2 cellular contexts compared by ENCODE assay signal in the genomic region with DNA sequence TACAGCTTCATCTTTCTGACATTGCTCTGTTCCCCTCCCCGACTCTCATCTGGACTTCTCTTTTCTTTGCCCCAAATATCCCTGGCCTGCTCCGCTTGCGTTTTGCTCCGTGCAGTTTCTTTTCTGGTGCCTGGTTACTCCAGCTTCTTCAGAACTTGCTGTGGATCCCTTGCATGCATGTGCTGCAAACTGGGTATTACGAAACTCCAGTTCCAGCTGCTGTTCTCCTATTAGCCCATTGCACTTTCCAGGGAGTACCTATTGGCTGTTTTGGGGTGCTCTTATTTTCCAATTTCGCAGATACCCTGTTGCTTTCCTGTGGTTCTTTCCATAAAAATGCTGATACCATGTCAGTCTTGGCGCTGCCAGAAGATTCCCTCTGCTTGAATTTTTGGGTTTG.
TF ChIP-seq lines count a peak whose summit lies in the region.

No MANE protein-coding gene starts in this region.

TF ChIP-seq in IMR-90, 13 proteins besides CTCF, POLR2A, EP300 and RAD21:
- TF ChIP-seq CEBPB (IDR thresholded peaks at IDR 0.05; ENCODE audit: low read depth, low read length) (peak; percentile 71), MAZ (IDR thresholded peaks at IDR 0.05; ENCODE audit: borderline replicate concordance, low read depth, low read length) (no peak), BHLHE40 (IDR thresholded peaks at IDR 0.05; ENCODE audit: low read depth, low read length) (no peak), RCOR1 (IDR thresholded peaks at IDR 0.05; ENCODE audit: insufficient replicate concordance, low read length) (no peak), SMC3 (IDR thresholded peaks at IDR 0.05; ENCODE audit: low read depth, low read length) (no peak)

TF ChIP-seq in K562, 482 proteins besides CTCF, POLR2A, EP300 and RAD21:
- peak; percentile 63 for TF ChIP-seq CEBPB (tag; IDR thresholded peaks at IDR 0.05)
- TF ChIP-seq, protein P1, sequence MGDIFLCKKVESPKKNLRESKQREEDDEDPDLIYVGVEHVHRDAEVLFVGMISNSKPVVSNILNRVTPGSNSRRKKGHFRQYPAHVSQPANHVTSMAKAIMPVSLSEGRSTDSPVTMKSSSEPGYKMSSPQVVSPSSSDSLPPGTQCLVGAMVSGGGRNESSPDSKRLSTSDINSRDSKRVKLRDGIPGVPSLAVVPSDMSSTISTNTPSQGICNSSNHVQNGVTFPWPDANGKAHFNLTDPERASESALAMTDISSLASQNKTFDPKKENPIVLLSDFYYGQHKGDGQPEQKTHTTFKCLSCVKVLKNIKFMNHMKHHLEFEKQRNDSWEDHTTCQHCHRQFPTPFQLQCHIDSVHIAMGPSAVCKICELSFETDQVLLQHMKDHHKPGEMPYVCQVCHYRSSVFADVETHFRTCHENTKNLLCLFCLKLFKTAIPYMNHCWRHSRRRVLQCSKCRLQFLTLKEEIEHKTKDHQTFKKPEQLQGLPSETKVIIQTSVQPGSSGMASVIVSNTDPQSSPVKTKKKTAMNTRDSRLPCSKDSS (IDR thresholded peaks at IDR 0.05; ENCODE audit: low read depth, partially characterized antibody), result no peak
